In genomic region chr21:32393677-32394001, GRCh38 we compare ENCODE assay signal across 8 cellular contexts. TPM values are rescaled to one million over a fixed set of nuclear protein-coding genes. Genes with fewer than 3 reads are reported as not detected.
DNase-seq lines count a peak whose midpoint lies in the region; ATAC-seq, FAIRE-seq and TF ChIP-seq lines count a peak whose summit lies in the region.

No MANE protein-coding gene starts in this region.

- no peak overlapping the region for H3K9ac ChIP-seq in endothelial cell of umbilical vein (replicated peaks; ENCODE audit: extremely low read depth, insufficient read depth, low read length)

- peak overlapping the region; percentile 77 for H2AFZ ChIP-seq in endothelial cell of umbilical vein (ENCODE audit: low read depth, low read length)

- no peak for DNase-seq in GM18507 (ENCODE audit: extremely low spot score, insufficient read length, low read depth)
- no peak for DNase-seq in endothelial cell of umbilical vein (ENCODE audit: low read depth, low spot score)
- no peak for DNase-seq in retinal pigment epithelial cell (ENCODE audit: low read depth)
- no peak for DNase-seq in stimulated activated CD4-positive, alpha-beta T cell treated with anti-CD3 and anti-CD28 coated beads, Interleukin-1b, Interleukin-23, amount 100 ng/mL, for 48 hours
- DNase-seq in activated CD4-positive, alpha-beta T cell treated with anti-CD3 and anti-CD28 coated beads, Interleukin-2, amount 50 U/mL, for 4 hours, result no peak
- no peak for DNase-seq in H54 (ENCODE audit: insufficient read length, low spot score)

- H3K79me2 ChIP-seq in endothelial cell of umbilical vein (ENCODE audit: control insufficient read depth, insufficient read depth, low read length), result peaks cover 34% of the 10 kb centered on the region

- intact Hi-C loops in endothelial cell of umbilical vein (cut with micrococcal nuclease), result loop anchor here (1.0 kb wide), 2 partner anchors 19 to 33 kb away; partner anchors contain the start of gene EVA1C

- no peak for TF ChIP-seq POLR2A in endothelial cell of umbilical vein (IDR thresholded peaks at IDR 0.05; ENCODE audit: low read depth, low read length)
- no peak for TF ChIP-seq POLR2A in H54 (IDR thresholded peaks at IDR 0.05; ENCODE audit: low read depth, low read length)

- dilution Hi-C loops in endothelial cell of umbilical vein (cut with MboI; ENCODE audit: extremely low pct_ligation_motif_present, low sequenced_read_pairs), result no loop called here

- H3K4me1 ChIP-seq in endothelial cell of umbilical vein (ENCODE audit: control insufficient read depth, extremely low read depth, insufficient read depth, low read length), result peaks cover 13% of the 10 kb centered on the region

- FAIRE-seq in GM18507 (lab: Jason Lieb, UNC) (peak; percentile 68), endothelial cell of umbilical vein (lab: Jason Lieb, UNC) (no peak), H54 (lab: Jason Lieb, UNC) (no peak)

- no peaks in the 10 kb centered on the region for H3K9me3 ChIP-seq in endothelial cell of umbilical vein (replicated peaks; ENCODE audit: control insufficient read depth, insufficient read depth, low read length)

- H3K27ac ChIP-seq in endothelial cell of umbilical vein (ENCODE audit: insufficient read depth, low read depth, low read length), result peak overlapping the region; percentile 62

- H3K4me3 ChIP-seq in endothelial cell of umbilical vein (replicated peaks in 1 of 3; ENCODE audit: insufficient read depth in 1 of 3, low read depth in 1 of 3, low read length in 3 of 3) (peak overlapping the region in 2 of 3 experiments; percentile 75 to 78), retinal pigment epithelial cell (ENCODE audit: low read length) (peak overlapping the region; percentile 89)

- H3K27me3 ChIP-seq in endothelial cell of umbilical vein (ENCODE audit: control insufficient read depth in 2 of 2, insufficient read depth in 2 of 2, low read length in 2 of 2), result no peaks in the 10 kb centered on the region

- no peaks in the 10 kb centered on the region for H3K9me1 ChIP-seq in endothelial cell of umbilical vein (replicated peaks; ENCODE audit: control insufficient read depth, extremely low read depth, insufficient read depth, low read length)

- no peak for ATAC-seq in HG02970 (IDR thresholded peaks at IDR 0.05; ENCODE audit: low FRiP score, unreplicated experiment)

- H3K4me2 ChIP-seq in endothelial cell of umbilical vein (ENCODE audit: insufficient read depth, low read length), result peak overlapping the region; percentile 62

- no TSS peak for BruUV-seq in endothelial cell of umbilical vein (replicated peaks; lab: Mats Ljungman, UMichigan)

- no peaks in the 10 kb centered on the region for H4K20me1 ChIP-seq in endothelial cell of umbilical vein (replicated peaks; ENCODE audit: control insufficient read depth, extremely low read depth, insufficient read depth, low read length)

- H3K36me3 ChIP-seq in endothelial cell of umbilical vein (ENCODE audit: control insufficient read depth in 2 of 2, extremely low read depth in 1 of 2, insufficient read depth in 2 of 2, low read length in 2 of 2), result no peaks in the 10 kb centered on the region

- TF ChIP-seq CTCF in endothelial cell of umbilical vein (IDR thresholded peaks at IDR 0.05; ENCODE audit: extremely low read depth in 1 of 2, insufficient read depth in 1 of 2, low read depth in 1 of 2, low read length in 2 of 2), result no peak
- no peak for TF ChIP-seq CTCF in retinal pigment epithelial cell (conservative IDR thresholded peaks at IDR 0.05; ENCODE audit: low read depth, low read length)

- POLR2A ChIA-PET in endothelial cell of umbilical vein (lab: Charles Lee), result no interaction called here

- CTCF ChIA-PET in endothelial cell of umbilical vein (lab: Charles Lee), result interaction anchor here (2.1 to 2.4 kb wide), 2 partner anchors 176 to 207 kb away, joined by 10 to 26 read pairs; no protein-coding TSS in a partner anchor

TF ChIP-seq in PFSK-1, 5 proteins besides CTCF, POLR2A, EP300 and RAD21:
- no peak for TF ChIP-seq SIN3A (IDR thresholded peaks at IDR 0.05; ENCODE audit: borderline replicate concordance, insufficient read depth, low read length)
- TF ChIP-seq TAF1 (IDR thresholded peaks at IDR 0.05; ENCODE audit: borderline replicate concordance, insufficient read depth, low read length), result peak; percentile 33; the same call in 1 of the 2 replicates

TF ChIP-seq in endothelial cell of umbilical vein, 7 proteins besides CTCF, POLR2A, EP300 and RAD21:
- TF ChIP-seq MYC (IDR thresholded peaks at IDR 0.05; ENCODE audit: low read depth, low read length) (no peak), GATA2 (IDR thresholded peaks at IDR 0.05; ENCODE audit: insufficient read depth, insufficient read length, low read depth, low read length) (no peak), JUN (IDR thresholded peaks at IDR 0.05; ENCODE audit: borderline replicate concordance, insufficient read depth, insufficient read length, low read depth) (no peak)

RNA-seq across cellular contexts. Expression of gene URB1, which starts 0.8 kb away (rescaled TPM):
- 36.9 TPM for polyA plus RNA-seq in PFSK-1 (2012; ENCODE audit: insufficient read length, low read depth)
- total RNA-seq in endothelial cell of umbilical vein, result 21.4 and 27.3 TPM in 2 replicates
- 8.0 and 8.3 TPM in 2 replicates for polyA plus RNA-seq in endothelial cell of umbilical vein
- polyA plus RNA-seq in endothelial cell of umbilical vein (2011; cell fraction: cytosol; rRNA removed), result 6.2 and 6.3 TPM in 2 replicates
- polyA plus RNA-seq in endothelial cell of umbilical vein (2011; cell fraction: nucleus; rRNA removed), result 19.7 and 22.7 TPM in 2 replicates
- 11.0 and 11.1 TPM in 2 replicates for polyA plus RNA-seq in endothelial cell of umbilical vein (2012)
- polyA minus RNA-seq in endothelial cell of umbilical vein, result 21.8 and 25.2 TPM in 2 replicates
- 14.5 TPM for polyA minus RNA-seq in endothelial cell of umbilical vein (2011; cell fraction: cytosol; rRNA and poly(A)+ RNA removed)
- polyA minus RNA-seq in endothelial cell of umbilical vein (2011; cell fraction: nucleus; rRNA and poly(A)+ RNA removed), result 27.3 and 29.6 TPM in 2 replicates

RNA-seq across cellular contexts. Expression of gene EVA1C, which starts 18.9 kb away (rescaled TPM):
- polyA plus RNA-seq in PFSK-1 (2012; ENCODE audit: insufficient read length, low read depth), result 14.0 TPM
- total RNA-seq in endothelial cell of umbilical vein, result 31.7 and 38.6 TPM in 2 replicates
- 22.8 and 29.8 TPM in 2 replicates for polyA plus RNA-seq in endothelial cell of umbilical vein
- polyA plus RNA-seq in endothelial cell of umbilical vein (2011; cell fraction: cytosol; rRNA removed), result 28.8 and 32.0 TPM in 2 replicates
- polyA plus RNA-seq in endothelial cell of umbilical vein (2011; cell fraction: nucleus; rRNA removed), result 31.4 and 32.5 TPM in 2 replicates
- polyA plus RNA-seq in endothelial cell of umbilical vein (2012), result 48.2 and 52.3 TPM in 2 replicates
- polyA minus RNA-seq in endothelial cell of umbilical vein, result 29.1 and 34.6 TPM in 2 replicates
- polyA minus RNA-seq in endothelial cell of umbilical vein (2011; cell fraction: cytosol; rRNA and poly(A)+ RNA removed), result 33.8 TPM
- 62.3 and 65.1 TPM in 2 replicates for polyA minus RNA-seq in endothelial cell of umbilical vein (2011; cell fraction: nucleus; rRNA and poly(A)+ RNA removed)
